In the genomic region with DNA sequence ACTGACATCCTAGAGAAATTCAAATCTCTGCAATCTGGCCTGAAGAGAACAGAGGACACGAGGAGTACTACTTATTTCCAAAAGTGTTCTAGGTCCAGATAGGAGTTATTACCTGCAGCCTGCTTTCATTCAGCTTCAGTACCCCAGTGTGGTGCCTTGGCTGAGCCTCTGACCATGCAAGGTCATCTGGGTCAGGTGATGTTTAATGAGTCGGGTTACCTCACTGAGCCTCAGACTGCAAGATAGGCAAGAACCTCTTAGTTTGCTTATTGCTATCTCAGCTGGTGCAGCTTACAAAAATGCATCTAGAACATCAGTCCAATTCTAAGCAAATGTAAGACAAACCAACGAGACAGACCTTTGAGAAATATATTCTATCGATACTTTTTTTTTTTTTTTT, we compare ENCODE assay signal across 24 cellular contexts.
"Had no signal": no experiment of that assay in that cellular context is flagged by ENCODE, and none has a peak within 500 bp of the region (broad histone marks: within the 10 kb centered on the region; RNA-seq: fewer than 3 reads in every experiment).

No MANE protein-coding gene starts in this region.

- H3K36me3 ChIP-seq: gastrocnemius medialis, heart left ventricle, left lung, sigmoid colon, thoracic aorta, tibial nerve, upper lobe of left lung had no signal

- H3K9me3 Mint-ChIP-seq: mesothelial cell of epicardium; naive B cell; stimulated activated naive CD8-positive, alpha-beta T cell treated with anti-CD3 and anti-CD28 coated beads, Interleukin-15, Interleukin-2, amounts not matched to agents 100 ng/mL and 50 ng/mL, for 24 hours had no signal

- H3K79me2 ChIP-seq: hepatocyte had no signal

- H3K9me3 ChIP-seq: gastrocnemius medialis, heart left ventricle, left lung, mucosa of descending colon, sigmoid colon, thoracic aorta, tibial nerve, upper lobe of left lung had no signal

- H3K4me2 ChIP-seq: hepatocyte had no signal

- H3K36me3 Mint-ChIP-seq: mesothelial cell of epicardium; naive B cell; stimulated activated naive B cell treated with anti-CD40 and anti-IgM and Interleukin-4, amounts not matched to agents 10 μg/mL and 1 μg/mL and 100 μg/mL, for 72 hours had no signal

- H3K27me3 Mint-ChIP-seq: naive B cell; stimulated activated naive B cell treated with anti-CD40 and anti-IgM and Interleukin-4, amounts not matched to agents 10 μg/mL and 1 μg/mL and 100 μg/mL, for 72 hours; stimulated activated naive CD8-positive, alpha-beta T cell treated with anti-CD3 and anti-CD28 coated beads, Interleukin-15, Interleukin-2, amounts not matched to agents 100 ng/mL and 50 ng/mL, for 24 hours had no signal

- H3K27ac Mint-ChIP-seq: mesothelial cell of epicardium; naive B cell; nephron progenitor cell; stimulated activated naive CD8-positive, alpha-beta T cell treated with anti-CD3 and anti-CD28 coated beads, Interleukin-15, Interleukin-2, amounts not matched to agents 100 ng/mL and 50 ng/mL, for 24 hours had no signal

- H3K4me1 ChIP-seq: gastrocnemius medialis, heart left ventricle, left lung, sigmoid colon, tibial nerve had no signal

- H3K27ac ChIP-seq: epithelial cell of prostate, gastrocnemius medialis, heart left ventricle, hepatocyte, left lung, sigmoid colon, thoracic aorta, tibial nerve, upper lobe of left lung had no signal

- FAIRE-seq: kidney, urothelium cell line had no signal

- H3K27me3 ChIP-seq: gastrocnemius medialis, heart left ventricle, hepatocyte, left lung, sigmoid colon, tibial nerve, upper lobe of left lung had no signal

- H3K4me3 Mint-ChIP-seq: mesothelial cell of epicardium; naive B cell; nephron progenitor cell; stimulated activated naive B cell treated with anti-CD40 and anti-IgM and Interleukin-4, amounts not matched to agents 10 μg/mL and 1 μg/mL and 100 μg/mL, for 72 hours; stimulated activated naive CD8-positive, alpha-beta T cell treated with anti-CD3 and anti-CD28 coated beads, Interleukin-15, Interleukin-2, amounts not matched to agents 100 ng/mL and 50 ng/mL, for 24 hours had no signal

- H3K4me3 ChIP-seq: gastrocnemius medialis, heart left ventricle, hepatocyte, left lung, mucosa of descending colon, sigmoid colon, thoracic aorta, tibial nerve, upper lobe of left lung had no signal

- ATAC-seq: esophagus mucosa; gastrocnemius medialis; heart left ventricle; left lung; mucosa of descending colon; stimulated activated naive B cell treated with anti-CD40 and anti-IgM and Interleukin-4, amounts not matched to agents 10 μg/mL and 1 μg/mL and 100 μg/mL, for 72 hours had no signal

- DNase-seq: cerebellar nuclear complex; cortex of kidney; foreskin fibroblast; gastrocnemius medialis; heart left ventricle; kidney; left lung; mesenchymal stem cell; mucosa of descending colon; naive B cell; nephron progenitor cell; nucleus accumbens; sigmoid colon; stimulated activated CD4-positive, alpha-beta T cell treated with anti-CD3 and anti-CD28 coated beads, Interleukin-4, amount 100 ng/mL, for 4 hours; stimulated activated naive B cell treated with anti-CD40 and anti-IgM and Interleukin-4, amounts not matched to agents 10 μg/mL and 1 μg/mL and 100 μg/mL, for 72 hours; upper lobe of left lung had no signal

- H2AFZ ChIP-seq: hepatocyte had no signal
